Comparison of ENCODE assay signal across 7 cellular contexts in the genomic region with DNA sequence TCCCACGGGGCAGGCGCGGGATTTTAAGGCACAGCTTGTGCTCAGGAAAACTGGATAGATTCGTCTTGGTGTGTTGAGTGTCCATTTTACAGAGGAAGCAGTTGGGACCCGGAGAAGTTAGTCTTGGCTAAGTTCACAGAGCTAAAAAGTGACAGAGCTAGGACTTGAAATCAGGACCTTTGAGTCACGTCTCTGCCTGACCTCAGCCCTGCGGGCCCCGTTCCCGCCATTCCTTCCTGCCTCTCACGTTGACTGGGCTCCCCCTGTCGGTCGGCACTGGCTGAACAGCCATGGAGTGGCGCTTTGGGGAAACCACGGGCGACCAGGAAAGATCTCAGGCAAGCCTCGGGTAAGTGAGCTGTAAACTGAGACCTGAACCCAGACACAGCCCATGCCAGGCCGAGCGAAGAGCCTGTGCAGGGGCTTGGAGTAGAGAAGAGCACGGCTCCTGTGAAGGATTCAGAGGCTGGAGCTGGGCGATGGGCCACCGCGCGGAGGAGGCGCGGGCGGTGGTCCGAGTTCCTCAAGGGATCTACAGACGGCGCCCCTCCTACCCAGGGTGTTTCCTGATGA. TPM values are rescaled to one million over a fixed set of nuclear protein-coding genes. Genes with fewer than 3 reads are reported as not detected.
A peak's percentile ranks its signal among the peaks of the same experiment; 100 is the strongest.
DNase-seq lines count a peak whose midpoint lies in the region; ATAC-seq and TF ChIP-seq lines count a peak whose summit lies in the region.

No MANE protein-coding gene starts in this region.

- TF ChIP-seq CTCF in PC-9 (conservative IDR thresholded peaks at IDR 0.05) (peak; percentile 72), neutrophil (IDR thresholded peaks at IDR 0.05) (peak; percentile 76)

- H3K36me3 ChIP-seq in PC-9 (ENCODE audit: low read depth) (no peaks in the 10 kb centered on the region), neutrophil (no peaks in the 10 kb centered on the region)

- peak overlapping the region; percentile 60 for H3K4me2 ChIP-seq in PC-9

- intact Hi-C loops in PC-9 (cut with micrococcal nuclease; ENCODE audit: unreplicated experiment): loop anchor here (1.0 to 5.0 kb wide), 5 partner anchors 120 to 349 kb away; a partner anchor contains a TSS
- intact Hi-C loops in activated T-helper 2 cell treated with anti-CD3 and anti-CD28 coated beads, Interferon-gamma antibody, Interleukin-2, Interleukin-4, amounts not matched to agents 10 μg/mL and 5 μg/mL and 100 μg/mL, durations not matched to agents 14 hours and 24 hours and 36 hours (cut with micrococcal nuclease): loop anchor here (1.0 to 2.0 kb wide), 3 partner anchors 256 to 429 kb away; no protein-coding TSS in a partner anchor

- no peaks in the 10 kb centered on the region for H3K36me3 Mint-ChIP-seq in activated T-helper 2 cell treated with anti-CD3 and anti-CD28 coated beads, Interferon-gamma antibody, Interleukin-2, Interleukin-4, amounts not matched to agents 10 μg/mL and 5 μg/mL and 100 μg/mL, durations not matched to agents 14 hours and 24 hours and 36 hours (ENCODE audit: low read depth)

- H3F3A ChIP-seq in PC-9 (ENCODE audit: insufficient read depth, low read depth): peaks cover 29% of the 10 kb centered on the region

- POLR2A ChIA-PET in PC-9 (lab: Charles Lee; ENCODE audit: unreplicated experiment): no interaction called here

- no TSS peak for BruUV-seq in PC-9 (replicated peaks; lab: Mats Ljungman, UMichigan)

- no peaks in the 10 kb centered on the region for H3K79me2 ChIP-seq in PC-9 (ENCODE audit: low read depth)

- no peaks in the 10 kb centered on the region for H3K9me3 ChIP-seq in PC-9 (ENCODE audit: insufficient read depth, low read depth)
- no peaks in the 10 kb centered on the region for H3K9me3 ChIP-seq in neutrophil

- H3K27ac ChIP-seq in PC-9 (peak overlapping the region; percentile 88), neutrophil (no peak overlapping the region)

- ATAC-seq in GM18511 (IDR thresholded peaks at IDR 0.05; ENCODE audit: unreplicated experiment) (peak; percentile 63), HG03039 (IDR thresholded peaks at IDR 0.05; ENCODE audit: unreplicated experiment) (peak; percentile 67)

- CTCF ChIA-PET in PC-9 (lab: Charles Lee): interaction anchor here (1.0 to 1.5 kb wide), 6 partner anchors 55 to 355 kb away, joined by 3 to 12 read pairs (median 5); no protein-coding TSS in a partner anchor

- H3K4me3 Mint-ChIP-seq in activated T-helper 2 cell treated with anti-CD3 and anti-CD28 coated beads, Interferon-gamma antibody, Interleukin-2, Interleukin-4, amounts not matched to agents 10 μg/mL and 5 μg/mL and 100 μg/mL, durations not matched to agents 14 hours and 24 hours and 36 hours (ENCODE audit: low read depth): peak overlapping the region; percentile 55

- no peaks in the 10 kb centered on the region for H4K20me1 ChIP-seq in PC-9 (ENCODE audit: insufficient read depth)

- no peaks in the 10 kb centered on the region for H3K9me3 Mint-ChIP-seq in activated T-helper 2 cell treated with anti-CD3 and anti-CD28 coated beads, Interferon-gamma antibody, Interleukin-2, Interleukin-4, amounts not matched to agents 10 μg/mL and 5 μg/mL and 100 μg/mL, durations not matched to agents 14 hours and 24 hours and 36 hours

- H3K27me3 Mint-ChIP-seq in activated T-helper 2 cell treated with anti-CD3 and anti-CD28 coated beads, Interferon-gamma antibody, Interleukin-2, Interleukin-4, amounts not matched to agents 10 μg/mL and 5 μg/mL and 100 μg/mL, durations not matched to agents 14 hours and 24 hours and 36 hours (ENCODE audit: low read depth): peaks cover 32% of the 10 kb centered on the region

- H3K4me3 ChIP-seq in PC-9: no peak overlapping the region
- peak overlapping the region; percentile 9 to 42 for H3K4me3 ChIP-seq in neutrophil (ENCODE audit: low read depth in 1 of 2, low read length in 1 of 2)

- H3K27ac Mint-ChIP-seq in activated T-helper 2 cell treated with anti-CD3 and anti-CD28 coated beads, Interferon-gamma antibody, Interleukin-2, Interleukin-4, amounts not matched to agents 10 μg/mL and 5 μg/mL and 100 μg/mL, durations not matched to agents 14 hours and 24 hours and 36 hours: no peak overlapping the region

- H3K27me3 ChIP-seq in PC-9 (ENCODE audit: insufficient read depth, low read depth): no peaks in the 10 kb centered on the region
- peaks cover 23% of the 10 kb centered on the region for H3K27me3 ChIP-seq in neutrophil

- peaks cover 37% of the 10 kb centered on the region for H3K4me1 ChIP-seq in PC-9 (replicated peaks; ENCODE audit: insufficient read depth)
- peaks cover 9% of the 10 kb centered on the region in 2 experiments for H3K4me1 ChIP-seq in neutrophil (ENCODE audit: control insufficient read depth in 1 of 2, insufficient read depth in 1 of 2, low read depth in 1 of 2, low read length in 1 of 2)

- H3K4me1 Mint-ChIP-seq in activated T-helper 2 cell treated with anti-CD3 and anti-CD28 coated beads, Interferon-gamma antibody, Interleukin-2, Interleukin-4, amounts not matched to agents 10 μg/mL and 5 μg/mL and 100 μg/mL, durations not matched to agents 14 hours and 24 hours and 36 hours (ENCODE audit: low read depth): peaks cover 16% of the 10 kb centered on the region

- peak overlapping the region; percentile 63; the same call in 1 of the 2 replicates for H2AFZ ChIP-seq in PC-9

- H3K9me2 ChIP-seq in PC-9 (ENCODE audit: insufficient read depth): no peaks in the 10 kb centered on the region

- DNase-seq in PC-9 (peak in 1 of 2 experiments; percentile 76), foreskin melanocyte (peak; percentile 61), stromal cell of bone marrow (ENCODE audit: low read depth) (peak; percentile 62)
- peak; percentile 71 for DNase-seq in activated T-helper 2 cell treated with anti-CD3 and anti-CD28 coated beads, Interferon-gamma antibody, Interleukin-2, Interleukin-4, amounts not matched to agents 10 μg/mL and 5 μg/mL and 100 μg/mL, durations not matched to agents 14 hours and 24 hours and 36 hours (ENCODE audit: low spot score)

RNA-seq across cellular contexts. Expression of a gene that starts 54.1 kb away (rescaled TPM):
- total RNA-seq in PC-9 (2021): 3.2 TPM in 1 of 2 replicates, not detected in the other
- total RNA-seq in activated T-helper 2 cell treated with anti-CD3 and anti-CD28 coated beads, Interferon-gamma antibody, Interleukin-2, Interleukin-4, amounts not matched to agents 10 μg/mL and 5 μg/mL and 100 μg/mL, durations not matched to agents 14 hours and 24 hours and 36 hours: 0.91 TPM in 1 of 2 replicates, not detected in the other
